In genomic region chr11:134071766-134072403, GRCh38 we compare ENCODE assay signal across 15 cellular contexts. TPM values are rescaled to one million over a fixed set of nuclear protein-coding genes. Genes with fewer than 3 reads are reported as not detected.
DNase-seq lines count a peak whose midpoint lies in the region; ATAC-seq and TF ChIP-seq lines count a peak whose summit lies in the region.
"Had no signal": no experiment of that assay in that cellular context is flagged by ENCODE, and none has a peak within 500 bp of the region (broad histone marks: within the 10 kb centered on the region; RNA-seq: fewer than 3 reads in every experiment).

No MANE protein-coding gene starts in this region.

- H3K4me3 ChIP-seq in endodermal cell (ENCODE audit: low read length) (no peak overlapping the region), skeletal muscle satellite cell (ENCODE audit: low read length) (no peak overlapping the region)
- H3K4me3 ChIP-seq: sigmoid colon, transverse colon had no signal

- H3K4me1 Mint-ChIP-seq in HFFc6 (ENCODE audit: low read depth) (peaks cover 37% of the 10 kb centered on the region), endodermal cell (peaks cover 8% of the 10 kb centered on the region), WTC11 (peaks cover 39% of the 10 kb centered on the region)

- H3K4me1 ChIP-seq in endodermal cell (ENCODE audit: control insufficient read depth, insufficient read depth, low read length) (peaks cover 3% of the 10 kb centered on the region), skeletal muscle satellite cell (ENCODE audit: control insufficient read depth, insufficient read depth, low read length) (peaks cover 40% of the 10 kb centered on the region)

- no peak for DNase-seq in HFFc6
- peak; percentile 41 for DNase-seq in NCI-H2029 treated with DMSO at 0.1 percent for 48 hours (lab: John Stamatoyannopoulos, UW)
- no peak for DNase-seq in endodermal cell
- no peak for DNase-seq in WTC11 (ENCODE audit: low spot score)
- DNase-seq in HuH-7 (ENCODE audit: low spot score), result no peak
- DNase-seq in amniotic stem cell (lab: John Stamatoyannopoulos, UW), result no peak
- DNase-seq: activated CD4-positive, alpha-beta T cell treated with anti-CD3 and anti-CD28 coated beads for 36 hours; activated effector memory CD4-positive, alpha-beta T cell treated with Interleukin-2 at 50 U/mL for 16 hours; central memory CD4-positive, alpha-beta T cell; immature natural killer cell; sigmoid colon; transverse colon had no signal

- H3K27ac ChIP-seq in endodermal cell (ENCODE audit: low read depth, low read length), result no peak overlapping the region

- peak overlapping the region; percentile 82 for H3K4me2 ChIP-seq in skeletal muscle satellite cell (ENCODE audit: low read length)

- WGBS in endodermal cell (ENCODE audit: insufficient coverage in 1 of 2, insufficient read length in 1 of 2), 2 experiments, result 91 to 100% methylated on average over 1 to 3 of the region's 3 CpGs

- ATAC-seq in WTC11 (no peak), HG02852 (IDR thresholded peaks at IDR 0.05; ENCODE audit: unreplicated experiment) (no peak)
- ATAC-seq: activated CD4-positive, alpha-beta T cell treated with anti-CD3 and anti-CD28 coated beads for 36 hours; esophagus mucosa had no signal

- H3K27me3 Mint-ChIP-seq in HFFc6 (ENCODE audit: insufficient read depth) (peaks cover 3% of the 10 kb centered on the region), endodermal cell (ENCODE audit: insufficient read depth) (peaks cover 18% of the 10 kb centered on the region), WTC11 (ENCODE audit: low read depth) (peaks cover 22% of the 10 kb centered on the region)

- no peaks in the 10 kb centered on the region for H3K9me3 Mint-ChIP-seq in HFFc6
- H3K9me3 Mint-ChIP-seq in endodermal cell, result no peaks in the 10 kb centered on the region
- no peaks in the 10 kb centered on the region for H3K9me3 Mint-ChIP-seq in WTC11
- H3K9me3 Mint-ChIP-seq: immature natural killer cell had no signal

- TF ChIP-seq CTCF in HFFc6 (IDR thresholded peaks at IDR 0.05) (peak; percentile 65), endodermal cell (conservative IDR thresholded peaks at IDR 0.05) (peak; percentile 56), WTC11 (IDR thresholded peaks at IDR 0.05) (no peak)

- H3K36me3 ChIP-seq in endodermal cell (ENCODE audit: control insufficient read depth, insufficient read depth, low read length) (no peaks in the 10 kb centered on the region), skeletal muscle satellite cell (ENCODE audit: insufficient read depth, low read length) (no peaks in the 10 kb centered on the region)
- H3K36me3 ChIP-seq: sigmoid colon, transverse colon had no signal

- H3K9me3 ChIP-seq in endodermal cell (ENCODE audit: control insufficient read depth, low read length) (no peaks in the 10 kb centered on the region), skeletal muscle satellite cell (replicated peaks; ENCODE audit: low read length) (no peaks in the 10 kb centered on the region)
- H3K9me3 ChIP-seq: sigmoid colon, transverse colon had no signal

- H3K36me3 Mint-ChIP-seq in HFFc6 (ENCODE audit: low read depth), result no peaks in the 10 kb centered on the region
- H3K36me3 Mint-ChIP-seq in endodermal cell (ENCODE audit: low read depth), result peaks cover 3% of the 10 kb centered on the region
- H3K36me3 Mint-ChIP-seq in WTC11, result no peaks in the 10 kb centered on the region
- H3K36me3 Mint-ChIP-seq: immature natural killer cell had no signal

- CTCF ChIA-PET in WTC11 (lab: Charles Lee), result interaction anchor here (0.6 to 3.8 kb wide), 13 partner anchors 9 to 154 kb away, joined by 3 to 20 read pairs (median 4); no protein-coding TSS in a partner anchor

- no peak overlapping the region for H3K27ac Mint-ChIP-seq in HFFc6
- no peak overlapping the region for H3K27ac Mint-ChIP-seq in endodermal cell
- H3K27ac Mint-ChIP-seq in WTC11, result no peak overlapping the region
- H3K27ac Mint-ChIP-seq: activated CD4-positive, alpha-beta T cell treated with anti-CD3 and anti-CD28 coated beads for 36 hours; immature natural killer cell had no signal

- H3K4me3 Mint-ChIP-seq in HFFc6, result no peak overlapping the region
- no peak overlapping the region for H3K4me3 Mint-ChIP-seq in endodermal cell
- no peak overlapping the region for H3K4me3 Mint-ChIP-seq in WTC11
- H3K4me3 Mint-ChIP-seq: activated CD4-positive, alpha-beta T cell treated with anti-CD3 and anti-CD28 coated beads for 36 hours; immature natural killer cell had no signal

- POLR2A ChIA-PET in WTC11 (lab: Charles Lee), result interaction anchor here (0.6 kb wide), 2 partner anchors 159 to 1757 kb away, joined by 3 read pairs; no protein-coding TSS in a partner anchor

- H3K9ac ChIP-seq in endodermal cell (ENCODE audit: extremely low read depth, low read length, poor library complexity, severe bottlenecking) (no peak overlapping the region), skeletal muscle satellite cell (ENCODE audit: low read depth, low read length) (no peak overlapping the region)

- H3K27me3 ChIP-seq in endodermal cell (ENCODE audit: control insufficient read depth, insufficient read depth, low read length, poor library complexity, severe bottlenecking) (peaks cover 9% of the 10 kb centered on the region), skeletal muscle satellite cell (ENCODE audit: control insufficient read depth, insufficient read depth, low read length) (peaks cover 7% of the 10 kb centered on the region)
- H3K27me3 ChIP-seq: sigmoid colon had no signal

TF ChIP-seq in WTC11, 78 proteins besides CTCF, POLR2A, EP300 and RAD21:
- no peak for TF ChIP-seq SMAD4 (CRISPR knock-in tag; IDR thresholded peaks at IDR 0.05)
- TF ChIP-seq, protein P1, sequence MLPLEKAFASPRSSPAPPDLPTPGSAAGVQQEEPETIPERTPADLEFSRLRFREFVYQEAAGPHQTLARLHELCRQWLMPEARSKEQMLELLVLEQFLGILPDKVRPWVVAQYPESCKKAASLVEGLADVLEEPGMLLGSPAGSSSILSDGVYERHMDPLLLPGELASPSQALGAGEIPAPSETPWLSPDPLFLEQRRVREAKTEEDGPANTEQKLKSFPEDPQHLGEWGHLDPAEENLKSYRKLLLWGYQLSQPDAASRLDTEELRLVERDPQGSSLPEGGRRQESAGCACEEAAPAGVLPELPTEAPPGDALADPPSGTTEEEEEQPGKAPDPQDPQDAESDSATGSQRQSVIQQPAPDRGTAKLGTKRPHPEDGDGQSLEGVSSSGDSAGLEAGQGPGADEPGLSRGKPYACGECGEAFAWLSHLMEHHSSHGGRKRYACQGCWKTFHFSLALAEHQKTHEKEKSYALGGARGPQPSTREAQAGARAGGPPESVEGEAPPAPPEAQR (CRISPR knock-in tag; IDR thresholded peaks at IDR 0.05), result no peak
- TF ChIP-seq, protein P2, sequence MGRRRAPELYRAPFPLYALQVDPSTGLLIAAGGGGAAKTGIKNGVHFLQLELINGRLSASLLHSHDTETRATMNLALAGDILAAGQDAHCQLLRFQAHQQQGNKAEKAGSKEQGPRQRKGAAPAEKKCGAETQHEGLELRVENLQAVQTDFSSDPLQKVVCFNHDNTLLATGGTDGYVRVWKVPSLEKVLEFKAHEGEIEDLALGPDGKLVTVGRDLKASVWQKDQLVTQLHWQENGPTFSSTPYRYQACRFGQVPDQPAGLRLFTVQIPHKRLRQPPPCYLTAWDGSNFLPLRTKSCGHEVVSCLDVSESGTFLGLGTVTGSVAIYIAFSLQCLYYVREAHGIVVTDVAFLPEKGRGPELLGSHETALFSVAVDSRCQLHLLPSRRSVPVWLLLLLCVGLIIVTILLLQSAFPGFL (CRISPR knock-in tag; IDR thresholded peaks at IDR 0.05; ENCODE audit: borderline replicate concordance), result no peak
- no peak for TF ChIP-seq E2F4 (CRISPR knock-in tag; IDR thresholded peaks at IDR 0.05; ENCODE audit: borderline replicate concordance, low read depth)
- no peak for TF ChIP-seq KAT7 (CRISPR knock-in tag; IDR thresholded peaks at IDR 0.05; ENCODE audit: borderline replicate concordance)
- TF ChIP-seq FOXJ3 (CRISPR knock-in tag; IDR thresholded peaks at IDR 0.05; ENCODE audit: borderline replicate concordance), result no peak
- no peak for TF ChIP-seq ESRRA (CRISPR knock-in tag; IDR thresholded peaks at IDR 0.05; ENCODE audit: borderline replicate concordance)
- no peak for TF ChIP-seq E2F5 (CRISPR knock-in tag; IDR thresholded peaks at IDR 0.05)
- TF ChIP-seq ZNF396 (CRISPR knock-in tag; IDR thresholded peaks at IDR 0.05; ENCODE audit: borderline replicate concordance), result no peak
- no peak for TF ChIP-seq CREB1 (CRISPR knock-in tag; IDR thresholded peaks at IDR 0.05)
- no peak for TF ChIP-seq ZNF671 (CRISPR knock-in tag; IDR thresholded peaks at IDR 0.05)
- no peak for TF ChIP-seq ZNF416 (CRISPR knock-in tag; IDR thresholded peaks at IDR 0.05)
- no peak for TF ChIP-seq TEAD1 (CRISPR knock-in tag; IDR thresholded peaks at IDR 0.05)
- no peak for TF ChIP-seq HMGA2 (CRISPR knock-in tag; IDR thresholded peaks at IDR 0.05)

RNA-seq across cellular contexts. Expression of gene JAM3, which starts 3.0 kb away (rescaled TPM):
- 10 to 100 TPM; 49.6 to 58.6 (median 55.2) TPM for total RNA-seq in HFFc6 (2021; fragmentation: NEBNext Ultra II Directional; extraction: Animal tissue kit (Norgen Biotek cat#: 25700))
- 10 to 100 TPM; 35.8 to 41.8 TPM for total RNA-seq in endodermal cell
- polyA plus RNA-seq in endodermal cell (2013, experiment 1 of 2), result 110 TPM
- 105 TPM for polyA plus RNA-seq in endodermal cell (2013, experiment 2 of 2)
- total RNA-seq in skeletal muscle satellite cell (2012; rRNA removed), result 59.1 and 62.3 TPM in 2 replicates
- total RNA-seq in WTC11 (2021), result 32.7 to 34.1 TPM (median 32.9 TPM) in 3 replicates
